ENCODE assay signal across 17 cellular contexts in the genomic region with DNA sequence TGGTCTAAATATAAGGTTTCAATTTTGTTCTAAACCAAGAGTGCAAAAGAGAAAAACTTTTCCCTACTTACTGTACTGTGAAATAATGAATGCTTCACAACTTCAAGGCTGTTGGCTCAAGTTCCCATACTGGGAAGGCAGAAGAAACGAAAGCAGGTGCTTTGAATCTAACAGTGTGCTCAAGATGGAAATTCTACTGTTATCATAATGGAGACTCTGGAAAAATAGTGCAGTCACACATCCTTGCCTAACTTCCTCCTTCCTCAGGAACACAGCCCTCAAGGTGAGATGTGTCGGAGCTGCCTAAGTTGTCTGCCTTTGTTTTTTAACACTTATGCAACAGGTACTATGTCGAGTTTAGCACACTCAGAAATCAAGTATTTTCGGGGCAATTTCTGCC.
DNase-seq lines count a peak whose midpoint lies in the region; ATAC-seq, FAIRE-seq and TF ChIP-seq lines count a peak whose summit lies in the region.
"Had no signal": no experiment of that assay in that cellular context is flagged by ENCODE, and none has a peak within 500 bp of the region (broad histone marks: within the 10 kb centered on the region; RNA-seq: fewer than 3 reads in every experiment).

No MANE protein-coding gene starts in this region.

- no peaks in the 10 kb centered on the region for H3K27me3 ChIP-seq in body of pancreas

- ATAC-seq in body of pancreas = peak; percentile 33

- H3K4me1 ChIP-seq in HEK293 (ENCODE audit: control insufficient read depth, insufficient read depth, low read length) (peaks cover 9% of the 10 kb centered on the region), body of pancreas (peaks cover 61% of the 10 kb centered on the region)
- H3K4me1 ChIP-seq: HAP-1 had no signal

- no peak for TF ChIP-seq POLR2A in body of pancreas (IDR thresholded peaks at IDR 0.05)

- H3K36me3 ChIP-seq in HEK293 (ENCODE audit: control insufficient read depth in 2 of 2, insufficient read depth in 1 of 2, low read length in 2 of 2) (no peaks in the 10 kb centered on the region), body of pancreas (replicated peaks in 1 of 2; ENCODE audit: insufficient read depth in 1 of 2, low read depth in 2 of 2) (no peaks in the 10 kb centered on the region)
- H3K36me3 ChIP-seq: HAP-1 had no signal

- WGBS in body of pancreas, 2 donors = 34 to 40% methylated on average over 4 of the region's 4 CpGs

- H3K27ac ChIP-seq in HEK293 (ENCODE audit: extremely low read depth, low read depth, low read length) = no peak overlapping the region
- peak overlapping the region in 1 of 4 donors; percentile 22 for H3K27ac ChIP-seq in body of pancreas

- CTCF ChIA-PET in HEK293 (lab: Yijun Ruan, JAX) = no interaction called here

- FAIRE-seq in HTR-8/SVneo (lab: Jason Lieb, UNC) = peak; percentile 72
- FAIRE-seq: G401.6, GM12892, H54 had no signal

- DNase-seq in HTR-8/SVneo (ENCODE audit: insufficient read length, low spot score) (no peak), body of pancreas (no peak), NCI-H187 (lab: John Stamatoyannopoulos, UW) (no peak), dedifferentiated amniotic fluid mesenchymal stem cell (ENCODE audit: extremely low spot score) (no peak), NCI-H146 treated with DMSO at 0.1 percent for 48 hours (lab: John Stamatoyannopoulos, UW; ENCODE audit: unreplicated experiment) (no peak)
- DNase-seq: C1 segment of cervical spinal cord; Calu3; CD4-positive, alpha-beta memory T cell; COR-L47; DMS53; DND-41; GOT3 had no signal

- intact Hi-C loops in body of pancreas (cut with DNase I) = no loop called here

- H3K4me3 ChIP-seq in HEK293 (ENCODE audit: low read depth, low read length) (no peak overlapping the region), body of pancreas (no peak overlapping the region)
- H3K4me3 ChIP-seq: HAP-1 had no signal

- TF ChIP-seq CTCF in HEK293 (tag by site-specific recombination; IDR thresholded peaks at IDR 0.05) = no peak
- no peak for TF ChIP-seq CTCF in body of pancreas (IDR thresholded peaks at IDR 0.05)

- POLR2A ChIA-PET in HEK293 (lab: Yijun Ruan, JAX) = no interaction called here

- H3K9me3 ChIP-seq in HEK293 (ENCODE audit: control insufficient read depth, insufficient read depth, low read depth, low read length) (no peaks in the 10 kb centered on the region), body of pancreas (no peaks in the 10 kb centered on the region)
- H3K9me3 ChIP-seq: HAP-1 had no signal

TF ChIP-seq in HEK293, 187 proteins besides CTCF, POLR2A, EP300 and RAD21:
- TF ChIP-seq SCRT2 (tag by site-specific recombination; IDR thresholded peaks at IDR 0.05) (peak; percentile 67), ZNF16 (tag by site-specific recombination; IDR thresholded peaks at IDR 0.05; ENCODE audit: low read depth) (no peak), SCRT1 (tag by site-specific recombination; IDR thresholded peaks at IDR 0.05; ENCODE audit: borderline replicate concordance) (0 out of 2 replicates have a peak, but pooled peaks have one; percentile 13)
